In genomic region chr6:157513004-157513603, GRCh38 we compare ENCODE assay signal across 1 cellular context.
TF ChIP-seq lines count a peak whose summit lies in the region.

No MANE protein-coding gene starts in this region.

TF ChIP-seq in GM23338, 12 proteins besides CTCF, POLR2A, EP300 and RAD21 (continued from another document):
- TF ChIP-seq REST (IDR thresholded peaks at IDR 0.05; ENCODE audit: unreplicated experiment), result no peak
TF ChIP-seq in GM23338: peak in this region for 0.
